13 cellular contexts compared by ENCODE assay signal in the genomic region with DNA sequence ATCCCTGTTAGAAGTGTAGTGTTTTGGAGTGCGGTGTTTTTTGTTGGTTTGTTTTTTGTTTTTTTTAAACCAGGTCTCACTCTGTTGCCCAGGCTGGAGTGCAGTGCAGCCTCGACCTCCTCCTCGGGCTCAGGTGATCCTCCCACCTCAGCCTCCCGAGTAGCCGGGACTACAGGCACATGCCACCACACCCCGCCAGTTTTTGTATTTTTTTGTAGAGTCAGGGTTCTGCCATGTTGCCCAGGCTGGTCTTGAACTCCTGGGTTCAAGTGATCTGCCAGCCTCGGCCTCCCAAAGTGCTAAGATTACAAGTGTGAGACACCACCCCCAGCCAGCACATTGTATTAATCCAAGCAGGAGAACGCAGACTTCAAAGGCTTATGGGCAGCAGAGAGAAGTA. TPM values are rescaled to one million over a fixed set of nuclear protein-coding genes. Genes with fewer than 3 reads are reported as not detected.
DNase-seq lines count a peak whose midpoint lies in the region; ATAC-seq, FAIRE-seq and TF ChIP-seq lines count a peak whose summit lies in the region.
"Had no signal": no experiment of that assay in that cellular context is flagged by ENCODE, and none has a peak within 500 bp of the region (broad histone marks: within the 10 kb centered on the region; RNA-seq: fewer than 3 reads in every experiment).

No MANE protein-coding gene starts in this region.

- H3K4me1 ChIP-seq in BLaER1, result peaks cover 33% of the 10 kb centered on the region
- peaks cover 28 to 36% of the 10 kb centered on the region in 2 experiments for H3K4me1 ChIP-seq in HCT116 (ENCODE audit: control insufficient read depth in 1 of 2, insufficient read depth in 2 of 2, low read length in 2 of 2)

- H3K27me3 Mint-ChIP-seq in activated CD4-positive, alpha-beta memory T cell treated with anti-CD3 and anti-CD28 coated beads, Interleukin-2, amount 10 ng/mL, durations not matched to agents 7 days and 5 days, result peaks cover 3% of the 10 kb centered on the region
- H3K27me3 Mint-ChIP-seq in mesothelial cell of epicardium (ENCODE audit: low read depth), result peaks cover 2% of the 10 kb centered on the region

- TF ChIP-seq POLR2A in HCT116 (IDR thresholded peaks at IDR 0.05; ENCODE audit: borderline replicate concordance, extremely low read depth, insufficient read depth, insufficient read length), result no peak
- no peak for TF ChIP-seq POLR2A in GM12892 (IDR thresholded peaks at IDR 0.05; ENCODE audit: low read depth, low read length)

- TF ChIP-seq RAD21 in HCT116 (IDR thresholded peaks at IDR 0.05; ENCODE audit: low read depth), result no peak

- H3K9ac ChIP-seq in BLaER1 (peak overlapping the region; percentile 84), HCT116 (ENCODE audit: low read length) (peak overlapping the region; percentile 87)

- H3K4me3 ChIP-seq in BLaER1, result peak overlapping the region; percentile 99; the same call in 1 of the 2 replicates
- H3K4me3 ChIP-seq in HCT116 (replicated peaks in 1 of 2; ENCODE audit: low read depth in 1 of 2, low read length in 2 of 2), result peak overlapping the region; percentile 79 to 86

- H3K9me3 ChIP-seq in BLaER1 (no peaks in the 10 kb centered on the region), HCT116 (ENCODE audit: control insufficient read depth in 1 of 2, insufficient read depth in 1 of 2, low read depth in 1 of 2, low read length in 2 of 2) (no peaks in the 10 kb centered on the region)

- H3K27me3 ChIP-seq in BLaER1 (no peaks in the 10 kb centered on the region), HCT116 (ENCODE audit: insufficient read depth, low read length) (no peaks in the 10 kb centered on the region)

- H4K20me1 ChIP-seq in BLaER1, result peaks cover 35% of the 10 kb centered on the region
- peaks cover 13% of the 10 kb centered on the region; the same call in 1 of the 2 replicates for H4K20me1 ChIP-seq in HCT116 (ENCODE audit: insufficient read depth)

- no peak for FAIRE-seq in GM12892 (lab: Jason Lieb, UNC)

- H3K27ac Mint-ChIP-seq in activated CD4-positive, alpha-beta memory T cell treated with anti-CD3 and anti-CD28 coated beads, Interleukin-2, amount 10 ng/mL, durations not matched to agents 7 days and 5 days, result peak overlapping the region; percentile 36
- no peak overlapping the region for H3K27ac Mint-ChIP-seq in mesothelial cell of epicardium

- no peaks in the 10 kb centered on the region; the same call in 1 of the 2 replicates for H3K36me3 ChIP-seq in BLaER1
- H3K36me3 ChIP-seq in HCT116 (ENCODE audit: control insufficient read depth in 1 of 2, insufficient read depth in 2 of 2, low read length in 2 of 2), result peaks cover 8 to 27% of the 10 kb centered on the region in 2 experiments; a peak in 3 of 4 replicates

- H3K4me3 Mint-ChIP-seq in activated CD4-positive, alpha-beta memory T cell treated with anti-CD3 and anti-CD28 coated beads, Interleukin-2, amount 10 ng/mL, durations not matched to agents 7 days and 5 days, result peak overlapping the region; percentile 88
- H3K4me3 Mint-ChIP-seq in mesothelial cell of epicardium, result peak overlapping the region; percentile 81

- H3K4me1 Mint-ChIP-seq in activated CD4-positive, alpha-beta memory T cell treated with anti-CD3 and anti-CD28 coated beads, Interleukin-2, amount 10 ng/mL, durations not matched to agents 7 days and 5 days, result peaks cover 37% of the 10 kb centered on the region
- peaks cover 34% of the 10 kb centered on the region for H3K4me1 Mint-ChIP-seq in mesothelial cell of epicardium

- H3K9me3 Mint-ChIP-seq in activated CD4-positive, alpha-beta memory T cell treated with anti-CD3 and anti-CD28 coated beads, Interleukin-2, amount 10 ng/mL, durations not matched to agents 7 days and 5 days, result no peaks in the 10 kb centered on the region
- H3K9me3 Mint-ChIP-seq in mesothelial cell of epicardium, result no peaks in the 10 kb centered on the region

- BruUV-seq in HCT116 (replicated peaks; lab: Mats Ljungman, UMichigan), result no TSS peak

- POLR2A ChIA-PET in HCT116 (lab: Charles Lee), result interaction anchor here (0.5 to 2.1 kb wide), 5 partner anchors 10 to 36 kb away, joined by 3 to 14 read pairs (median 12); no protein-coding TSS in a partner anchor
- POLR2A ChIA-PET in activated CD4-positive, alpha-beta memory T cell treated with anti-CD3 and anti-CD28 coated beads, Interleukin-2, amount 10 ng/mL, durations not matched to agents 7 days and 5 days (lab: Charles Lee), result interaction anchor here (1.0 to 6.0 kb wide), 7 partner anchors 9 to 37 kb away, joined by 3 to 45 read pairs (median 5); no protein-coding TSS in a partner anchor

- RAD21 ChIA-PET in HCT116 (lab: Charles Lee; ENCODE audit: low non-redundant PET in 1 of 2, low total read pairs in 2 of 2, uncharacterized antibody in 2 of 2, unreplicated experiment in 2 of 2), result interaction anchor here in 1 of 2 experiments (1.5 kb wide), 1 partner anchor 37 kb away, joined by 6 read pairs; no protein-coding TSS in a partner anchor

- H3K36me3 Mint-ChIP-seq in activated CD4-positive, alpha-beta memory T cell treated with anti-CD3 and anti-CD28 coated beads, Interleukin-2, amount 10 ng/mL, durations not matched to agents 7 days and 5 days (ENCODE audit: low read depth), result peaks cover 28% of the 10 kb centered on the region
- no peaks in the 10 kb centered on the region for H3K36me3 Mint-ChIP-seq in mesothelial cell of epicardium

- CTCF ChIA-PET in HCT116 (lab: Charles Lee), result interaction anchor here (1.1 kb wide), 1 partner anchor 37 kb away, joined by 4 read pairs; no protein-coding TSS in a partner anchor
- CTCF ChIA-PET in activated CD4-positive, alpha-beta memory T cell treated with anti-CD3 and anti-CD28 coated beads, Interleukin-2, amount 10 ng/mL, durations not matched to agents 7 days and 5 days (lab: Charles Lee), result interaction anchor here (1.0 to 1.1 kb wide), 2 partner anchors 37 to 64 kb away, joined by 3 to 6 read pairs; no protein-coding TSS in a partner anchor

- no peak overlapping the region for H2AFZ ChIP-seq in HCT116 (ENCODE audit: low read depth, low read length, poor library complexity, severe bottlenecking)

- intact Hi-C loops in HCT116 (cut with micrococcal nuclease), result no loop called here

- H3K9me2 ChIP-seq in HCT116 (ENCODE audit: insufficient read depth), result no peaks in the 10 kb centered on the region

- peak overlapping the region; percentile 89; the same call in 1 of the 2 replicates for H3K27ac ChIP-seq in BLaER1
- H3K27ac ChIP-seq in HCT116 (ENCODE audit: low read depth, low read length), result peak overlapping the region; percentile 56; the same call in 1 of the 2 replicates

- no peak for DNase-seq in HCT116 (ENCODE audit: low read depth, low spot score)
- no peak for DNase-seq in activated CD4-positive, alpha-beta memory T cell treated with anti-CD3 and anti-CD28 coated beads, Interleukin-2, amount 10 ng/mL, durations not matched to agents 7 days and 5 days
- no peak for DNase-seq in mesothelial cell of epicardium (ENCODE audit: low spot score in 2 of 2, unreplicated experiment in 2 of 2)
- DNase-seq in NCI-H526 treated with DMSO at 0.1 percent for 48 hours (lab: John Stamatoyannopoulos, UW), result no peak
- DNase-seq in NCI-H128 (lab: John Stamatoyannopoulos, UW; ENCODE audit: unreplicated experiment), result no peak
- no peak for DNase-seq in GM12892 (ENCODE audit: insufficient read length)
- DNase-seq: NCI-H187; OCI-M1; stimulated activated CD4-positive, alpha-beta T cell treated with anti-CD3 and anti-CD28 coated beads, Interleukin-15, amount 100 ng/mL, for 24 hours; stimulated activated naive CD4-positive, alpha-beta T cell treated with Interleukin-2 at 50 U/mL for 16 hours; WERI-Rb-1 had no signal

- H3K79me2 ChIP-seq in HCT116 (ENCODE audit: insufficient read depth, low read length), result peaks cover 38% of the 10 kb centered on the region

- ATAC-seq in HCT116 (no peak), GM21367 (IDR thresholded peaks at IDR 0.05; ENCODE audit: unreplicated experiment) (no peak)

- TF ChIP-seq CTCF in HCT116 (IDR thresholded peaks at IDR 0.05 in 2 of 3, conservative IDR thresholded peaks at IDR 0.05 in 1 of 3; ENCODE audit: borderline replicate concordance in 1 of 3, insufficient read depth in 1 of 3, low read depth in 2 of 3, low read length in 2 of 3) (no peak), mesothelial cell of epicardium (IDR thresholded peaks at IDR 0.05; ENCODE audit: unreplicated experiment) (no peak)

- H3K4me2 ChIP-seq in BLaER1 (peak overlapping the region; percentile 92), HCT116 (ENCODE audit: low read length) (peak overlapping the region; percentile 86)

TF ChIP-seq in HCT116, 20 proteins besides CTCF, POLR2A, EP300 and RAD21:
- TF ChIP-seq CBX3 (IDR thresholded peaks at IDR 0.05; ENCODE audit: low read depth), result no peak
- TF ChIP-seq SIN3A (IDR thresholded peaks at IDR 0.05; ENCODE audit: low read depth), result no peak
- TF ChIP-seq FOSL1 (IDR thresholded peaks at IDR 0.05; ENCODE audit: low read depth), result no peak
- no peak for TF ChIP-seq ZFX (IDR thresholded peaks at IDR 0.05)
TF ChIP-seq in HCT116: peak in this region for 0.

RNA-seq across cellular contexts. Expression of a gene that starts 1.3 kb away (rescaled TPM):
- total RNA-seq in HCT116 (2021; ENCODE audit: unreplicated experiment) (190 TPM), mesothelial cell of epicardium (76.0 to 78.6 TPM (median 76.7 TPM) in 3 replicates)
- polyA plus RNA-seq in HCT116 (2012), result 78.3 and 101 TPM in 2 replicates
- total RNA-seq in activated CD4-positive, alpha-beta memory T cell treated with anti-CD3 and anti-CD28 coated beads, Interleukin-2, amount 10 ng/mL, durations not matched to agents 7 days and 5 days, result 10 to 100 TPM; 67.5 to 68.0 TPM
- 69.1 TPM for polyA plus RNA-seq in GM12892 (2012; ENCODE audit: missing spikeins)
